In genomic region chr10:31467791-31468535, GRCh38 we compare ENCODE assay signal across 8 cellular contexts.
DNase-seq lines count a peak whose midpoint lies in the region; ATAC-seq and TF ChIP-seq lines count a peak whose summit lies in the region.

No MANE protein-coding gene starts in this region.

- in situ Hi-C loops in GM13976 (cut with MboI; ENCODE audit: low sequenced_read_pairs, unreplicated experiment): no loop called here

- no peak for ATAC-seq in HG02885 (IDR thresholded peaks at IDR 0.05; ENCODE audit: poor library complexity, unreplicated experiment)

- no peak overlapping the region for H3K4me3 ChIP-seq in WI38 (ENCODE audit: low read depth, low read length)

- TF ChIP-seq CTCF in GM13976 (IDR thresholded peaks at IDR 0.05; ENCODE audit: borderline replicate concordance, control extremely low read depth, extremely low read depth, insufficient read depth, missing control alignments) (no peak), WI38 (IDR thresholded peaks at IDR 0.05; ENCODE audit: low read depth, low read length) (peak; percentile 28; the same call in 1 of the 2 replicates)

- DNase-seq in A172 (ENCODE audit: low spot score) (peak; percentile 4), GM13976 (ENCODE audit: low spot score) (peak; percentile 8), iPS-NIHi11 (ENCODE audit: low spot score) (peak; percentile 70), head of caudate nucleus (no peak), SKM-1 treated with dmso at 0.1 percent for 144 hours (lab: John Stamatoyannopoulos, UW; ENCODE audit: unreplicated experiment) (no peak), NCI-H345 (lab: John Stamatoyannopoulos, UW) (no peak)

- intact Hi-C loops in head of caudate nucleus (cut with DNase I): no loop called here

Comparison
In these comparisons a context has a peak if more than half of its experiments do, and no peak if none do; other contexts are left out.
1. DNase-seq: peak in A172 (single experiment), GM13976 (single experiment) and iPS-NIHi11 (single experiment); none in head of caudate nucleus (0 of 42), SKM-1 treated with dmso at 0.1 percent for 144 hours (single experiment) and NCI-H345 (single experiment).